In genomic region chr6:27495386-27496135, GRCh38 we compare ENCODE assay signal across 8 cellular contexts. TPM values are rescaled to one million over a fixed set of nuclear protein-coding genes. Genes with fewer than 3 reads are reported as not detected.
DNase-seq lines count a peak whose midpoint lies in the region; TF ChIP-seq lines count a peak whose summit lies in the region.

No MANE protein-coding gene starts in this region.

- CTCF ChIA-PET in CD4-positive, alpha-beta memory T cell (lab: Charles Lee; ENCODE audit: partially characterized antibody): interaction anchor here (1.2 kb wide), 2 partner anchors 9 to 16 kb away, joined by 3 read pairs; no protein-coding TSS in a partner anchor
- CTCF ChIA-PET in PC-9 (lab: Charles Lee): no interaction called here

- peak overlapping the region; percentile 47 to 79 (median 62) for H3K4me3 Mint-ChIP-seq in CD4-positive, alpha-beta memory T cell

- H3K9me3 Mint-ChIP-seq in CD4-positive, alpha-beta memory T cell: peaks cover 0 to 13% (median 4%) of the 10 kb centered on the region in 8 donors

- H3K4me3 ChIP-seq in CD4-positive, alpha-beta memory T cell (ENCODE audit: low read length in 2 of 2): no peak overlapping the region
- H3K4me3 ChIP-seq in PC-9 (peak overlapping the region; percentile 55; the same call in 1 of the 2 replicates), iPS-15b (ENCODE audit: low read depth, low read length) (peak overlapping the region; percentile 92)

- no peak overlapping the region for H3K27ac ChIP-seq in CD4-positive, alpha-beta memory T cell (ENCODE audit: low read depth, low read length)
- no peak overlapping the region for H3K27ac ChIP-seq in PC-9

- H3K4me1 Mint-ChIP-seq in CD4-positive, alpha-beta memory T cell: peaks cover 10 to 19% (median 13%) of the 10 kb centered on the region in 4 donors

- no peaks in the 10 kb centered on the region for H3K79me2 ChIP-seq in PC-9 (ENCODE audit: low read depth)

- TF ChIP-seq CTCF in PC-9 (conservative IDR thresholded peaks at IDR 0.05): no peak

- no peaks in the 10 kb centered on the region for H3F3A ChIP-seq in PC-9 (ENCODE audit: insufficient read depth, low read depth)

- peaks cover 7% of the 10 kb centered on the region for H3K4me1 ChIP-seq in CD4-positive, alpha-beta memory T cell (ENCODE audit: insufficient read depth, low read length)
- H3K4me1 ChIP-seq in PC-9 (replicated peaks; ENCODE audit: insufficient read depth) (no peaks in the 10 kb centered on the region), iPS-15b (ENCODE audit: control insufficient read depth, insufficient read depth, low read length) (no peaks in the 10 kb centered on the region)

- no peaks in the 10 kb centered on the region for H3K36me3 ChIP-seq in CD4-positive, alpha-beta memory T cell (ENCODE audit: insufficient read depth, low read length)
- H3K36me3 ChIP-seq in PC-9 (ENCODE audit: low read depth) (no peaks in the 10 kb centered on the region), iPS-15b (ENCODE audit: control insufficient read depth, insufficient read depth, low read length) (no peaks in the 10 kb centered on the region)

- no peaks in the 10 kb centered on the region for H3K9me2 ChIP-seq in PC-9 (ENCODE audit: insufficient read depth)

- no peak for DNase-seq in CD4-positive, alpha-beta memory T cell
- DNase-seq in GOT3 (lab: John Stamatoyannopoulos, UW) (peak; percentile 44), PC-9 (peak; percentile 40 to 44), amniotic epithelial cell (ENCODE audit: low read depth) (peak; percentile 78), NCI-H2029 treated with DMSO at 0.1 percent for 48 hours (lab: John Stamatoyannopoulos, UW) (no peak), NCI-H2196 treated with DMSO at 0.1 percent for 48 hours (lab: John Stamatoyannopoulos, UW; ENCODE audit: unreplicated experiment) (no peak)
- peak; percentile 71 to 83 for DNase-seq in stimulated activated CD4-positive, alpha-beta T cell treated with anti-CD3 and anti-CD28 coated beads, Interleukin-12 subunit alpha, Interleukin-12 subunit beta, amount 100 ng/mL, for 24 hours (ENCODE audit: low read depth in 2 of 2)

- peak overlapping the region; percentile 74; the same call in 1 of the 2 replicates for H2AFZ ChIP-seq in PC-9

- H3K9me3 ChIP-seq in CD4-positive, alpha-beta memory T cell (ENCODE audit: control insufficient read depth in 1 of 2, low read length in 2 of 2): no peaks in the 10 kb centered on the region
- H3K9me3 ChIP-seq in PC-9 (ENCODE audit: insufficient read depth, low read depth) (peaks cover 5% of the 10 kb centered on the region), iPS-15b (ENCODE audit: control insufficient read depth, insufficient read depth, low read length) (no peaks in the 10 kb centered on the region)

- no peak overlapping the region for H3K9ac ChIP-seq in iPS-15b (ENCODE audit: low read depth, low read length)

- H3K36me3 Mint-ChIP-seq in CD4-positive, alpha-beta memory T cell: no peaks in the 10 kb centered on the region

- BruUV-seq in PC-9 (replicated peaks; lab: Mats Ljungman, UMichigan): no TSS peak

- peaks cover 31 to 37% of the 10 kb centered on the region in 2 donors for H3K27me3 Mint-ChIP-seq in CD4-positive, alpha-beta memory T cell

- POLR2A ChIA-PET in CD4-positive, alpha-beta memory T cell (lab: Charles Lee; ENCODE audit: partially characterized antibody): interaction anchor here (1.2 to 2.8 kb wide), 2 partner anchors 16 to 349 kb away, joined by 3 to 14 read pairs; a partner anchor contains a TSS
- POLR2A ChIA-PET in PC-9 (lab: Charles Lee; ENCODE audit: unreplicated experiment): interaction anchor here (0.8 kb wide), 1 partner anchor 149 kb away, joined by 10 read pairs; no protein-coding TSS in a partner anchor

- H3K27me3 ChIP-seq in CD4-positive, alpha-beta memory T cell (ENCODE audit: insufficient read depth, low read length): peaks cover 35% of the 10 kb centered on the region
- H3K27me3 ChIP-seq in PC-9 (ENCODE audit: insufficient read depth, low read depth): no peaks in the 10 kb centered on the region
- H3K27me3 ChIP-seq in iPS-15b (ENCODE audit: control insufficient read depth, insufficient read depth, low read length): peaks cover 14% of the 10 kb centered on the region

- no peaks in the 10 kb centered on the region for H4K20me1 ChIP-seq in PC-9 (ENCODE audit: insufficient read depth)

- H3K27ac Mint-ChIP-seq in CD4-positive, alpha-beta memory T cell: peak overlapping the region in 3 of 7 donors; percentile 3 to 81 (median 48)

- peak overlapping the region; percentile 71 for H3K4me2 ChIP-seq in PC-9

- intact Hi-C loops in CD4-positive, alpha-beta memory T cell (cut with micrococcal nuclease): loop anchor here (1.0 kb wide), 1 partner anchor 8 kb away; no protein-coding TSS in a partner anchor
- intact Hi-C loops in PC-9 (cut with micrococcal nuclease; ENCODE audit: unreplicated experiment): no loop called here

RNA-seq across cellular contexts. Expression of gene ZNF184, which starts 22.7 kb away (rescaled TPM):
- 10 to 100 TPM; 15.2 to 17.4 TPM for total RNA-seq in CD4-positive, alpha-beta memory T cell
- 10 to 100 TPM in 1 of 2 donors, 1 to 10 TPM in 1; 4.8 to 12.7 TPM for polyA plus RNA-seq in CD4-positive, alpha-beta memory T cell
- 7.0 and 8.8 TPM in 2 replicates for total RNA-seq in PC-9 (2021)

Comparison
In these comparisons a context has a peak if more than half of its experiments do, and no peak if none do; other contexts are left out.
1. DNase-seq: peak in GOT3 (single experiment), PC-9 (2 of 2), amniotic epithelial cell (single experiment) and stimulated activated CD4-positive, alpha-beta T cell treated with anti-CD3 and anti-CD28 coated beads, Interleukin-12 subunit alpha, Interleukin-12 subunit beta, amount 100 ng/mL, for 24 hours (2 of 2); none in CD4-positive, alpha-beta memory T cell (0 of 5), NCI-H2029 treated with DMSO at 0.1 percent for 48 hours (single experiment) and NCI-H2196 treated with DMSO at 0.1 percent for 48 hours (single experiment).
2. H3K4me3 ChIP-seq: peak in PC-9 (single experiment) and iPS-15b (single experiment); none in CD4-positive, alpha-beta memory T cell (0 of 2).